Comparison of ENCODE assay signal across 10 cellular contexts in genomic region chr3:126132751-126133511, GRCh38. TPM values are rescaled to one million over a fixed set of nuclear protein-coding genes. Genes with fewer than 3 reads are reported as not detected.
DNase-seq lines count a peak whose midpoint lies in the region; ATAC-seq and TF ChIP-seq lines count a peak whose summit lies in the region.
"Had no signal": no experiment of that assay in that cellular context is flagged by ENCODE, and none has a peak within 500 bp of the region (broad histone marks: within the 10 kb centered on the region; RNA-seq: fewer than 3 reads in every experiment).

No MANE protein-coding gene starts in this region.

- H3K27ac Mint-ChIP-seq in activated B cell treated with CpG ODN at 0.5 μM for 24 hours = no peak overlapping the region
- H3K27ac Mint-ChIP-seq: activated naive CD4-positive, alpha-beta T cell treated with anti-CD3 and anti-CD28 coated beads, Interleukin-2, amount 50 U/mL, for 24 hours had no signal

- DNase-seq in left cardiac atrium (peak; percentile 2), left ventricle myocardium inferior (no peak), activated B cell treated with CpG ODN at 0.5 μM for 24 hours (peak; percentile 5), iris pigment epithelial cell (ENCODE audit: low read depth) (peak; percentile 20), vagina (ENCODE audit: extremely low spot score in 2 of 2) (peak; percentile 64 to 71), NCI-H226 (no peak)
- no peak for DNase-seq in stimulated activated CD4-positive, alpha-beta T cell treated with anti-CD3 and anti-CD28 coated beads, Interleukin-12 subunit alpha, Interleukin-12 subunit beta, amount 100 ng/mL, for 4 hours

- ATAC-seq in left cardiac atrium (no peak), activated B cell treated with CpG ODN at 0.5 μM for 24 hours (ENCODE audit: low read depth) (no peak), HG03097 (IDR thresholded peaks at IDR 0.05; ENCODE audit: low FRiP score, unreplicated experiment) (no peak)

- no peak for TF ChIP-seq POLR2A in vagina (IDR thresholded peaks at IDR 0.05)

- H3K4me1 ChIP-seq in left ventricle myocardium inferior (peaks cover 5% of the 10 kb centered on the region), vagina (no peaks in the 10 kb centered on the region)

- H3K27me3 ChIP-seq in left ventricle myocardium inferior (ENCODE audit: low read depth) (peaks cover 3% of the 10 kb centered on the region), vagina (no peaks in the 10 kb centered on the region)

- H3K4me3 Mint-ChIP-seq in activated B cell treated with CpG ODN at 0.5 μM for 24 hours = no peak overlapping the region
- H3K4me3 Mint-ChIP-seq: activated naive CD4-positive, alpha-beta T cell treated with anti-CD3 and anti-CD28 coated beads, Interleukin-2, amount 50 U/mL, for 24 hours had no signal

- H3K27ac ChIP-seq in left ventricle myocardium inferior (replicated peaks) = no peak overlapping the region
- H3K27ac ChIP-seq in vagina = no peak overlapping the region
- H3K27ac ChIP-seq: thoracic aorta had no signal

- no peaks in the 10 kb centered on the region for H3K9me3 Mint-ChIP-seq in activated B cell treated with CpG ODN at 0.5 μM for 24 hours
- H3K9me3 Mint-ChIP-seq: activated naive CD4-positive, alpha-beta T cell treated with anti-CD3 and anti-CD28 coated beads, Interleukin-2, amount 50 U/mL, for 24 hours had no signal

- CTCF ChIA-PET in activated B cell treated with CpG ODN at 0.5 μM for 24 hours (lab: Charles Lee) = interaction anchor here (0.7 to 2.3 kb wide), 4 partner anchors 11 to 260 kb away, joined by 3 to 16 read pairs (median 4); no protein-coding TSS in a partner anchor

- no peaks in the 10 kb centered on the region for H3K9me3 ChIP-seq in left ventricle myocardium inferior (replicated peaks)
- no peaks in the 10 kb centered on the region for H3K9me3 ChIP-seq in vagina
- H3K9me3 ChIP-seq: thoracic aorta had no signal

- TF ChIP-seq CTCF in left ventricle myocardium inferior (IDR thresholded peaks at IDR 0.05; ENCODE audit: borderline replicate concordance) (no peak), activated B cell treated with CpG ODN at 0.5 μM for 24 hours (IDR thresholded peaks at IDR 0.05) (no peak), vagina (IDR thresholded peaks at IDR 0.05) (no peak)

- no peak overlapping the region for H3K4me3 ChIP-seq in left ventricle myocardium inferior
- H3K4me3 ChIP-seq in vagina = no peak overlapping the region
- H3K4me3 ChIP-seq: thoracic aorta had no signal

- intact Hi-C loops in left cardiac atrium (cut with DNase I) = loop anchor here (5.0 to 10.0 kb wide), 3 partner anchors 64 to 262 kb away; partner anchors contain the start of gene CFAP100 (in 2 of the 2)
- intact Hi-C loops in left ventricle myocardium inferior (cut with micrococcal nuclease) = loop anchor here (10.0 kb wide), 2 partner anchors 62 to 262 kb away; partner anchors contain the start of gene CFAP100
- intact Hi-C loops in activated B cell treated with CpG ODN at 0.5 μM for 24 hours (cut with micrococcal nuclease) = loop anchor here (5.0 kb wide), 1 partner anchor 1324 kb away; no protein-coding TSS in a partner anchor
- intact Hi-C loops in vagina (cut with DNase I) = loop anchor here (10.0 kb wide), 1 partner anchor 72 kb away; no protein-coding TSS in a partner anchor

- no peaks in the 10 kb centered on the region for H3K36me3 ChIP-seq in left ventricle myocardium inferior
- H3K36me3 ChIP-seq in vagina = no peaks in the 10 kb centered on the region
- H3K36me3 ChIP-seq: thoracic aorta had no signal

- H3K4me1 Mint-ChIP-seq in activated B cell treated with CpG ODN at 0.5 μM for 24 hours = no peaks in the 10 kb centered on the region
- H3K4me1 Mint-ChIP-seq: activated naive CD4-positive, alpha-beta T cell treated with anti-CD3 and anti-CD28 coated beads, Interleukin-2, amount 50 U/mL, for 24 hours had no signal

- peaks cover 13% of the 10 kb centered on the region for H3K27me3 Mint-ChIP-seq in activated B cell treated with CpG ODN at 0.5 μM for 24 hours

- POLR2A ChIA-PET in activated B cell treated with CpG ODN at 0.5 μM for 24 hours (lab: Charles Lee) = no interaction called here

- no peaks in the 10 kb centered on the region for H3K36me3 Mint-ChIP-seq in activated B cell treated with CpG ODN at 0.5 μM for 24 hours (ENCODE audit: low read depth)
- H3K36me3 Mint-ChIP-seq: activated naive CD4-positive, alpha-beta T cell treated with anti-CD3 and anti-CD28 coated beads, Interleukin-2, amount 50 U/mL, for 24 hours had no signal

RNA-seq across cellular contexts. Expression of gene ALDH1L1, which starts 47.5 kb away (rescaled TPM):
- total RNA-seq in left cardiac atrium = 10 to 100 TPM; 20.2 to 22.9 TPM
- total RNA-seq in left ventricle myocardium inferior = 24.3 TPM
- not detected in 2 replicates for total RNA-seq in activated B cell treated with CpG ODN at 0.5 μM for 24 hours
- total RNA-seq in vagina = 19.2 TPM

RNA-seq across cellular contexts. Expression of gene SLC41A3, which starts 49.0 kb away (rescaled TPM):
- 10 to 100 TPM; 31.1 to 34.0 TPM for total RNA-seq in left cardiac atrium
- 30.2 TPM for total RNA-seq in left ventricle myocardium inferior
- total RNA-seq in activated B cell treated with CpG ODN at 0.5 μM for 24 hours = 34.8 and 36.2 TPM in 2 replicates
- 62.9 TPM for total RNA-seq in vagina

Comparison
In these comparisons a context has a peak if more than half of its experiments do, and no peak if none do; other contexts are left out.
1. DNase-seq: peak in left cardiac atrium (single experiment), activated B cell treated with CpG ODN at 0.5 μM for 24 hours (single experiment), iris pigment epithelial cell (single experiment) and vagina (2 of 2); none in left ventricle myocardium inferior (single experiment), stimulated activated CD4-positive, alpha-beta T cell treated with anti-CD3 and anti-CD28 coated beads, Interleukin-12 subunit alpha, Interleukin-12 subunit beta, amount 100 ng/mL, for 4 hours (single experiment) and NCI-H226 (single experiment).
2. RNA of gene ALDH1L1, which starts 47.5 kb away (total RNA-seq): 24.3 TPM in left ventricle myocardium inferior (single experiment), 20.2 to 22.9 TPM in left cardiac atrium and 19.2 TPM in vagina (single experiment); not detected in activated B cell treated with CpG ODN at 0.5 μM for 24 hours; every median in the first group is over 10 times any median in the second.